ENCODE assay signal across 10 cellular contexts in the genomic region with DNA sequence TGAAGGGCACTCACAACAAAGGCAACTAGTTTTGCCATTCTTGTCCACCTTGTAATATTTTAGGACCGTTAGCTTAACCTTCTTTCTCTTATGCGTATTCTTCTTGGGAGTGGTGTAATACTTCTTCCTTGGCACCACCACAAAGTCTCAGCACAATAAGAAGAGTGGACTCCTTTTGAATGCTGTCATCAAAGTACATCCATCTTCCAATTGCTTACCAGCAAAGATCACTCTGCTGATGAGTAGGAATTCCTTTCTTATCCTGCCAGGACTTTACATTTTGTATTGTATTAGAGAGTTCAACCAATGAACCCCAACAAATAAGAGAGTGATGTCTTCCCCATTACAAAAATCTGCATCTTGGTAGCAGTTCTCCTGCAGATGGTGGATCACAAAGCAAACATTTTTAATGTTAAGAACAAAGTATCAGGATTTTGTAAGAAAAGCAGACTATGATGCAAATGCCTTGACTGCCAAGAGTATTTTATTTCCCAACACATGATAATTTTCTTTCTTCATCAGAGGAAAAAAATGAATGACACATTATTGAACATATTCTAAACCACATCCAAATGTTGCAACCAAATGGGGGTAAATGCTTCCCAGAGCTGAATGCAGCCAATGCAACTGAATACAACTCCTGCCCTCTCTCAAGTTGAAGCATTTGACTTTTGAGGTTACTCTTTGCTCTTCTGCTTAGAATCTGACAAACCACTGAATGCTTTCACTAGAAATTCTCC. TPM values are rescaled to one million over a fixed set of nuclear protein-coding genes. Genes with fewer than 3 reads are reported as not detected.
DNase-seq lines count a peak whose midpoint lies in the region; ATAC-seq and TF ChIP-seq lines count a peak whose summit lies in the region.
"Had no signal": no experiment of that assay in that cellular context is flagged by ENCODE, and none has a peak within 500 bp of the region (broad histone marks: within the 10 kb centered on the region; RNA-seq: fewer than 3 reads in every experiment).

No MANE protein-coding gene starts in this region.

- H3K4me3 ChIP-seq in fibroblast of lung (replicated peaks in 1 of 4; ENCODE audit: control extremely low read depth in 1 of 4, insufficient read depth in 1 of 4, low read depth in 3 of 4, low read length in 4 of 4): peak overlapping the region in 2 of 4 experiments; percentile 14 to 24
- H3K4me3 ChIP-seq in osteoblast (ENCODE audit: insufficient read depth, low read length): peak overlapping the region; percentile 56
- H3K4me3 ChIP-seq: SJSA1 had no signal

- H3K9me3 Mint-ChIP-seq in activated CD8-positive, alpha-beta memory T cell treated with anti-CD3 and anti-CD28 coated beads, Interleukin-2, amount 10 ng/mL, durations not matched to agents 7 days and 5 days (ENCODE audit: low read depth): no peaks in the 10 kb centered on the region
- H3K9me3 Mint-ChIP-seq: effector memory CD8-positive, alpha-beta T cell had no signal

- H3K4me3 Mint-ChIP-seq in activated CD8-positive, alpha-beta memory T cell treated with anti-CD3 and anti-CD28 coated beads, Interleukin-2, amount 10 ng/mL, durations not matched to agents 7 days and 5 days: no peak overlapping the region
- H3K4me3 Mint-ChIP-seq: effector memory CD8-positive, alpha-beta T cell had no signal

- no peak overlapping the region for H3K27ac Mint-ChIP-seq in activated CD8-positive, alpha-beta memory T cell treated with anti-CD3 and anti-CD28 coated beads, Interleukin-2, amount 10 ng/mL, durations not matched to agents 7 days and 5 days
- H3K27ac Mint-ChIP-seq: effector memory CD8-positive, alpha-beta T cell had no signal

- H3K36me3 ChIP-seq in fibroblast of lung (ENCODE audit: control insufficient read depth, insufficient read depth, low read length): no peaks in the 10 kb centered on the region
- no peaks in the 10 kb centered on the region for H3K36me3 ChIP-seq in osteoblast (ENCODE audit: insufficient read depth, low read length)
- H3K36me3 ChIP-seq: SJSA1 had no signal

- H3K4me2 ChIP-seq in fibroblast of lung (ENCODE audit: extremely low read depth, insufficient read depth, low read length) (peak overlapping the region; percentile 26), osteoblast (ENCODE audit: insufficient read depth, low read length) (peak overlapping the region; percentile 83)

- H3K9me3 ChIP-seq in fibroblast of lung (ENCODE audit: control insufficient read depth, insufficient read depth, low read depth, low read length) (no peaks in the 10 kb centered on the region), osteoblast (ENCODE audit: low read depth, low read length) (no peaks in the 10 kb centered on the region)
- H3K9me3 ChIP-seq: SJSA1 had no signal

- no peaks in the 10 kb centered on the region for H3K79me2 ChIP-seq in fibroblast of lung (ENCODE audit: control insufficient read depth, insufficient read depth, low read length)
- H3K79me2 ChIP-seq in osteoblast (ENCODE audit: insufficient read depth, low read length): no peaks in the 10 kb centered on the region

- H3K27me3 Mint-ChIP-seq in activated CD8-positive, alpha-beta memory T cell treated with anti-CD3 and anti-CD28 coated beads, Interleukin-2, amount 10 ng/mL, durations not matched to agents 7 days and 5 days: peaks cover 2% of the 10 kb centered on the region
- H3K27me3 Mint-ChIP-seq: effector memory CD8-positive, alpha-beta T cell had no signal

- DNase-seq in CD1c-positive myeloid dendritic cell (ENCODE audit: extremely low spot score) (peak; percentile 39), OCI-M1 (lab: John Stamatoyannopoulos, UW) (peak; percentile 23), fibroblast of lung (ENCODE audit: low read depth in 2 of 2) (peak; percentile 90 to 99), osteoblast (ENCODE audit: insufficient read length, low spot score, missing footprints) (peak; percentile 87), NCI-H1694 (lab: John Stamatoyannopoulos, UW) (no peak), mesenteric fat pad (ENCODE audit: low spot score) (no peak)
- no peak for DNase-seq in activated CD8-positive, alpha-beta memory T cell treated with anti-CD3 and anti-CD28 coated beads, Interleukin-2, amount 10 ng/mL, durations not matched to agents 7 days and 5 days
- DNase-seq: effector memory CD8-positive, alpha-beta T cell had no signal

- H3K27me3 ChIP-seq in fibroblast of lung (ENCODE audit: control insufficient read depth, insufficient read depth, low read length) (no peaks in the 10 kb centered on the region), osteoblast (ENCODE audit: insufficient read depth, low read length) (no peaks in the 10 kb centered on the region)

- H2AFZ ChIP-seq in fibroblast of lung (ENCODE audit: low read length) (no peak overlapping the region), osteoblast (ENCODE audit: low read length) (peak overlapping the region; percentile 72)

- H4K20me1 ChIP-seq in fibroblast of lung (ENCODE audit: control insufficient read depth, extremely low read depth, insufficient read depth, low read length) (no peaks in the 10 kb centered on the region), osteoblast (ENCODE audit: insufficient read depth, low read length) (no peaks in the 10 kb centered on the region)

- peaks cover 14% of the 10 kb centered on the region for H3K4me1 ChIP-seq in fibroblast of lung (ENCODE audit: control insufficient read depth, extremely low read depth, insufficient read depth, low read length)
- peaks cover 36% of the 10 kb centered on the region for H3K4me1 ChIP-seq in osteoblast (ENCODE audit: insufficient read depth, low read length)

- no peak overlapping the region for H3K9ac ChIP-seq in fibroblast of lung (ENCODE audit: insufficient read depth, low read length)

- ATAC-seq in GM21423 (IDR thresholded peaks at IDR 0.05; ENCODE audit: unreplicated experiment): no peak
- no peak for ATAC-seq in activated CD8-positive, alpha-beta memory T cell treated with anti-CD3 and anti-CD28 coated beads, Interleukin-2, amount 10 ng/mL, durations not matched to agents 7 days and 5 days
- ATAC-seq: effector memory CD8-positive, alpha-beta T cell had no signal

- TF ChIP-seq CTCF in fibroblast of lung (conservative IDR thresholded peaks at IDR 0.05 in 1 of 2, IDR thresholded peaks at IDR 0.05 in 1 of 2; ENCODE audit: low read depth in 1 of 2, low read length in 2 of 2) (no peak), osteoblast (IDR thresholded peaks at IDR 0.05; ENCODE audit: extremely low read depth, low read depth, low read length) (no peak)

- H3K4me1 Mint-ChIP-seq in activated CD8-positive, alpha-beta memory T cell treated with anti-CD3 and anti-CD28 coated beads, Interleukin-2, amount 10 ng/mL, durations not matched to agents 7 days and 5 days: peaks cover 34% of the 10 kb centered on the region

- H3K27ac ChIP-seq in fibroblast of lung (ENCODE audit: insufficient read depth, low read length): peak overlapping the region; percentile 84
- H3K27ac ChIP-seq in osteoblast (ENCODE audit: low read depth, low read length): peak overlapping the region; percentile 99
- H3K27ac ChIP-seq: SJSA1 had no signal

- H3K36me3 Mint-ChIP-seq in activated CD8-positive, alpha-beta memory T cell treated with anti-CD3 and anti-CD28 coated beads, Interleukin-2, amount 10 ng/mL, durations not matched to agents 7 days and 5 days: peaks cover 3% of the 10 kb centered on the region

- CTCF ChIA-PET in activated CD8-positive, alpha-beta memory T cell treated with anti-CD3 and anti-CD28 coated beads, Interleukin-2, amount 10 ng/mL, durations not matched to agents 7 days and 5 days (lab: Charles Lee): interaction anchor here (0.7 kb wide), 1 partner anchor 129 kb away, joined by 3 read pairs; no protein-coding TSS in a partner anchor

RNA-seq across cellular contexts. Expression of gene ARNT, which starts 5.1 kb away (rescaled TPM):
- total RNA-seq in fibroblast of lung: 32.4 and 37.3 TPM in 2 replicates
- polyA plus RNA-seq in fibroblast of lung: 37.1 and 44.9 TPM in 2 replicates
- 30.9 and 51.7 TPM in 2 replicates for polyA plus RNA-seq in fibroblast of lung (2012)
- polyA minus RNA-seq in fibroblast of lung (ENCODE audit: low replicate concordance): 34.8 and 52.2 TPM in 2 replicates
- total RNA-seq in osteoblast: 61.9 and 63.3 TPM in 2 replicates
- total RNA-seq in mesenteric fat pad: 51.0 TPM
- total RNA-seq in activated CD8-positive, alpha-beta memory T cell treated with anti-CD3 and anti-CD28 coated beads, Interleukin-2, amount 10 ng/mL, durations not matched to agents 7 days and 5 days: 10 to 100 TPM; 35.7 to 49.7 TPM

RNA-seq across cellular contexts. Expression of gene CTXND2, which starts 5.4 kb away (rescaled TPM):
- total RNA-seq in fibroblast of lung (not detected in 2 replicates), osteoblast (not detected in 2 replicates), mesenteric fat pad (not detected)
- not detected in 2 replicates for polyA plus RNA-seq in fibroblast of lung
- polyA plus RNA-seq in fibroblast of lung (2012): not detected in 2 replicates
- not detected in 2 replicates for polyA minus RNA-seq in fibroblast of lung (ENCODE audit: low replicate concordance)
- not detected for total RNA-seq in activated CD8-positive, alpha-beta memory T cell treated with anti-CD3 and anti-CD28 coated beads, Interleukin-2, amount 10 ng/mL, durations not matched to agents 7 days and 5 days
- total RNA-seq: SJSA1 had no signal

RNA-seq across cellular contexts. Expression of gene SETDB1, which starts 44.7 kb away (rescaled TPM):
- total RNA-seq in fibroblast of lung: 26.7 and 30.7 TPM in 2 replicates
- 25.3 and 27.0 TPM in 2 replicates for polyA plus RNA-seq in fibroblast of lung
- polyA plus RNA-seq in fibroblast of lung (2012): 17.4 and 20.4 TPM in 2 replicates
- 23.7 and 26.6 TPM in 2 replicates for polyA minus RNA-seq in fibroblast of lung (ENCODE audit: low replicate concordance)
- total RNA-seq in osteoblast: 38.0 and 42.3 TPM in 2 replicates
- total RNA-seq in mesenteric fat pad: 32.3 TPM
- 10 to 100 TPM; 61.5 to 67.6 TPM for total RNA-seq in activated CD8-positive, alpha-beta memory T cell treated with anti-CD3 and anti-CD28 coated beads, Interleukin-2, amount 10 ng/mL, durations not matched to agents 7 days and 5 days

Comparison
In these comparisons a context has a peak if more than half of its experiments do, and no peak if none do; other contexts are left out.
1. DNase-seq: peak in CD1c-positive myeloid dendritic cell (single experiment), OCI-M1 (single experiment), fibroblast of lung (2 of 2) and osteoblast (single experiment); none in NCI-H1694 (single experiment), mesenteric fat pad (single experiment) and activated CD8-positive, alpha-beta memory T cell treated with anti-CD3 and anti-CD28 coated beads, Interleukin-2, amount 10 ng/mL, durations not matched to agents 7 days and 5 days (single experiment).